In genomic region chr1:5562769-5563168, GRCh38 we compare ENCODE assay signal across 18 cellular contexts.
DNase-seq lines count a peak whose midpoint lies in the region; ATAC-seq and TF ChIP-seq lines count a peak whose summit lies in the region.
"Had no signal": no experiment of that assay in that cellular context is flagged by ENCODE, and none has a peak within 500 bp of the region (broad histone marks: within the 10 kb centered on the region; RNA-seq: fewer than 3 reads in every experiment).

No MANE protein-coding gene starts in this region.

- TF ChIP-seq POLR2A in vagina (IDR thresholded peaks at IDR 0.05) = no peak

- DNase-seq in activated CD8-positive, alpha-beta memory T cell treated with anti-CD3 and anti-CD28 coated beads, Interleukin-2, amount 10 ng/mL, durations not matched to agents 7 days and 5 days = peak; percentile 28
- DNase-seq in activated CD8-positive, alpha-beta memory T cell treated with anti-CD3 and anti-CD28 coated beads, Interleukin-2, amount 50 U/mL, for 4 hours = no peak
- peak; percentile 46 for DNase-seq in osteocyte (ENCODE audit: extremely low spot score, unreplicated experiment)
- DNase-seq in vagina (ENCODE audit: extremely low spot score in 2 of 2) = peak; percentile 67 to 69
- no peak for DNase-seq in medulla oblongata (ENCODE audit: extremely low spot score)
- DNase-seq in kidney tubule cell (ENCODE audit: low spot score) = no peak
- DNase-seq: AML-193; Caco-2; Calu3; CD4-positive, alpha-beta T cell; CD8-positive, alpha-beta T cell; DMS79 treated with DMSO at 0.1 percent for 48 hours; GF-D8 had no signal

- ATAC-seq in activated CD8-positive, alpha-beta memory T cell treated with anti-CD3 and anti-CD28 coated beads, Interleukin-2, amount 10 ng/mL, durations not matched to agents 7 days and 5 days = no peak
- ATAC-seq: A549; CD8-positive, alpha-beta T cell had no signal

- TF ChIP-seq CTCF in osteocyte (IDR thresholded peaks at IDR 0.05) (no peak), vagina (IDR thresholded peaks at IDR 0.05) (no peak)

- H3K27me3 ChIP-seq in vagina = no peaks in the 10 kb centered on the region
- H3K27me3 ChIP-seq: BLaER1 treated with 17β-estradiol and CSF1 and Interleukin-3, amounts not matched to agents 10 nM and 100 nM had no signal

- H3K4me1 ChIP-seq in vagina = no peaks in the 10 kb centered on the region
- H3K4me1 ChIP-seq: A549; BLaER1 treated with 17β-estradiol and CSF1 and Interleukin-3, amounts not matched to agents 10 nM and 100 nM; Caco-2 had no signal

- no peaks in the 10 kb centered on the region for H3K4me1 Mint-ChIP-seq in activated CD8-positive, alpha-beta memory T cell treated with anti-CD3 and anti-CD28 coated beads, Interleukin-2, amount 10 ng/mL, durations not matched to agents 7 days and 5 days
- H3K4me1 Mint-ChIP-seq in osteocyte (ENCODE audit: unreplicated experiment) = no peaks in the 10 kb centered on the region
- H3K4me1 Mint-ChIP-seq: B cell had no signal

- H3K4me3 Mint-ChIP-seq in activated CD8-positive, alpha-beta memory T cell treated with anti-CD3 and anti-CD28 coated beads, Interleukin-2, amount 10 ng/mL, durations not matched to agents 7 days and 5 days = no peak overlapping the region
- H3K4me3 Mint-ChIP-seq in osteocyte (ENCODE audit: unreplicated experiment) = no peak overlapping the region
- H3K4me3 Mint-ChIP-seq: B cell; CD4-positive, alpha-beta T cell; CD8-positive, alpha-beta T cell had no signal

- no peak overlapping the region for H3K27ac Mint-ChIP-seq in activated CD8-positive, alpha-beta memory T cell treated with anti-CD3 and anti-CD28 coated beads, Interleukin-2, amount 10 ng/mL, durations not matched to agents 7 days and 5 days
- no peak overlapping the region for H3K27ac Mint-ChIP-seq in osteocyte (ENCODE audit: unreplicated experiment)
- H3K27ac Mint-ChIP-seq: B cell; CD4-positive, alpha-beta T cell; CD8-positive, alpha-beta T cell had no signal

- peaks cover 7% of the 10 kb centered on the region for H3K9me3 Mint-ChIP-seq in activated CD8-positive, alpha-beta memory T cell treated with anti-CD3 and anti-CD28 coated beads, Interleukin-2, amount 10 ng/mL, durations not matched to agents 7 days and 5 days (ENCODE audit: low read depth)
- peaks cover 38% of the 10 kb centered on the region for H3K9me3 Mint-ChIP-seq in osteocyte (ENCODE audit: unreplicated experiment)

- CTCF ChIA-PET in activated CD8-positive, alpha-beta memory T cell treated with anti-CD3 and anti-CD28 coated beads, Interleukin-2, amount 10 ng/mL, durations not matched to agents 7 days and 5 days (lab: Charles Lee) = no interaction called here

- H3K36me3 Mint-ChIP-seq in activated CD8-positive, alpha-beta memory T cell treated with anti-CD3 and anti-CD28 coated beads, Interleukin-2, amount 10 ng/mL, durations not matched to agents 7 days and 5 days = peaks cover 1% of the 10 kb centered on the region
- H3K36me3 Mint-ChIP-seq in osteocyte (ENCODE audit: unreplicated experiment) = no peaks in the 10 kb centered on the region
- H3K36me3 Mint-ChIP-seq: CD8-positive, alpha-beta T cell had no signal

- peaks cover 8% of the 10 kb centered on the region for H3K27me3 Mint-ChIP-seq in activated CD8-positive, alpha-beta memory T cell treated with anti-CD3 and anti-CD28 coated beads, Interleukin-2, amount 10 ng/mL, durations not matched to agents 7 days and 5 days
- H3K27me3 Mint-ChIP-seq in osteocyte (ENCODE audit: unreplicated experiment) = no peaks in the 10 kb centered on the region

- intact Hi-C loops in vagina (cut with DNase I) = no loop called here

- H3K27ac ChIP-seq in vagina = no peak overlapping the region
- H3K27ac ChIP-seq: 22Rv1; A549; BLaER1 treated with 17β-estradiol and CSF1 and Interleukin-3, amounts not matched to agents 10 nM and 100 nM; C4-2B had no signal

- no peaks in the 10 kb centered on the region for H3K36me3 ChIP-seq in vagina

- no peak overlapping the region for H3K4me3 ChIP-seq in vagina
- H3K4me3 ChIP-seq: A549; BLaER1 treated with 17β-estradiol and CSF1 and Interleukin-3, amounts not matched to agents 10 nM and 100 nM had no signal

- H3K9me3 ChIP-seq in vagina = no peaks in the 10 kb centered on the region
- H3K9me3 ChIP-seq: A549, Caco-2 had no signal

Comparison
In these comparisons a context has a peak if more than half of its experiments do, and no peak if none do; other contexts are left out.
1. DNase-seq: peak in activated CD8-positive, alpha-beta memory T cell treated with anti-CD3 and anti-CD28 coated beads, Interleukin-2, amount 10 ng/mL, durations not matched to agents 7 days and 5 days (single experiment), osteocyte (single experiment) and vagina (2 of 2); none in activated CD8-positive, alpha-beta memory T cell treated with anti-CD3 and anti-CD28 coated beads, Interleukin-2, amount 50 U/mL, for 4 hours (single experiment), medulla oblongata (single experiment) and kidney tubule cell (single experiment).